ENCODE assay signal across 9 cellular contexts in genomic region chr9:33466565-33467495, GRCh38. TPM values are rescaled to one million over a fixed set of nuclear protein-coding genes. Genes with fewer than 3 reads are reported as not detected.
DNase-seq lines count a peak whose midpoint lies in the region; ATAC-seq and TF ChIP-seq lines count a peak whose summit lies in the region.
"Had no signal": no experiment of that assay in that cellular context is flagged by ENCODE, and none has a peak within 500 bp of the region (broad histone marks: within the 10 kb centered on the region; RNA-seq: fewer than 3 reads in every experiment).

No MANE protein-coding gene starts in this region.

- in situ Hi-C loops in G401 (cut with HindIII; ENCODE audit: low sequenced_read_pairs) = no loop called here

- H3K4me3 Mint-ChIP-seq in chondrocyte (ENCODE audit: unreplicated experiment) = no peak overlapping the region
- no peak overlapping the region for H3K4me3 Mint-ChIP-seq in memory B cell

- H3K4me1 Mint-ChIP-seq in chondrocyte (ENCODE audit: low read depth) (peaks cover 7% of the 10 kb centered on the region), memory B cell (no peaks in the 10 kb centered on the region)

- peaks cover 39% of the 10 kb centered on the region for H3K36me3 ChIP-seq in Karpas-422 (ENCODE audit: insufficient read depth, low read length)

- no peaks in the 10 kb centered on the region for H3K9me2 ChIP-seq in Karpas-422 (replicated peaks; ENCODE audit: insufficient read depth, low read length)

- no peaks in the 10 kb centered on the region for H3K27me3 Mint-ChIP-seq in chondrocyte (ENCODE audit: low read depth)
- no peaks in the 10 kb centered on the region for H3K27me3 Mint-ChIP-seq in memory B cell

- no peak overlapping the region for H3K4me3 ChIP-seq in Karpas-422 (ENCODE audit: low read length)

- TF ChIP-seq CTCF in chondrocyte (IDR thresholded peaks at IDR 0.05) = peak; percentile 91

- H3K27ac Mint-ChIP-seq in chondrocyte (ENCODE audit: unreplicated experiment) = no peak overlapping the region
- no peak overlapping the region for H3K27ac Mint-ChIP-seq in memory B cell

- DNase-seq in G401 (ENCODE audit: low spot score) (peak; percentile 57), Karpas-422 (peak; percentile 79), chondrocyte (ENCODE audit: low spot score) (peak; percentile 72), memory B cell (ENCODE audit: low spot score in 2 of 2) (peak; percentile 66 to 70), NCI-H1048 (lab: John Stamatoyannopoulos, UW) (no peak)
- peak; percentile 81 for DNase-seq in activated CD4-positive, alpha-beta T cell treated with anti-CD3 and anti-CD28 coated beads for 48 hours
- DNase-seq in stimulated activated CD8-positive, alpha-beta memory T cell treated with anti-CD3 and anti-CD28 coated beads, Interleukin-4, amount 100 ng/mL, for 48 hours = peak; percentile 88

- H2AFZ ChIP-seq in Karpas-422 (ENCODE audit: low read length) = no peak overlapping the region

- peaks cover 3% of the 10 kb centered on the region; the same call in 1 of the 2 replicates for H3K4me1 ChIP-seq in Karpas-422 (ENCODE audit: low read length)

- H3K79me2 ChIP-seq in Karpas-422 (ENCODE audit: low read length) = peaks cover 9% of the 10 kb centered on the region

- no peak overlapping the region for H3K4me2 ChIP-seq in Karpas-422 (ENCODE audit: low read depth, low read length, poor library complexity, severe bottlenecking)

- H3K36me3 Mint-ChIP-seq in chondrocyte (ENCODE audit: low read depth) (peaks cover 53% of the 10 kb centered on the region), memory B cell (peaks cover 29% of the 10 kb centered on the region)

- H3K9me3 Mint-ChIP-seq in chondrocyte (ENCODE audit: low read depth) (no peaks in the 10 kb centered on the region), memory B cell (no peaks in the 10 kb centered on the region)

- ATAC-seq in memory B cell (ENCODE audit: low read depth) (peak; percentile 69), GM18870 (IDR thresholded peaks at IDR 0.05; ENCODE audit: unreplicated experiment) (no peak)

- H3K9me3 ChIP-seq in Karpas-422 (ENCODE audit: low read length) = no peaks in the 10 kb centered on the region

- H4K20me1 ChIP-seq in Karpas-422 (ENCODE audit: insufficient read depth, low read depth, low read length) = 0 out of 2 replicates have a peak, but pooled peaks cover 5% of the 10 kb centered on the region

- H3K9ac ChIP-seq in Karpas-422 (ENCODE audit: low read length) = no peak overlapping the region

- H3K27me3 ChIP-seq in Karpas-422 (ENCODE audit: low read length) = no peaks in the 10 kb centered on the region

- no peak overlapping the region for H3K27ac ChIP-seq in Karpas-422 (ENCODE audit: low read length)

RNA-seq across cellular contexts. Expression of gene NOL6, which starts 6.9 kb away (rescaled TPM):
- total RNA-seq in G401 (2014; rRNA removed; shearing (Covaris generic)) = 21.8 and 33.8 TPM in 2 replicates
- total RNA-seq in Karpas-422 (2014; rRNA removed; shearing (Covaris generic); ENCODE audit: low replicate concordance) = 18.6 and 19.7 TPM in 2 replicates
- total RNA-seq in chondrocyte = 30.4 to 48.1 TPM (median 31.1 TPM) in 3 replicates

RNA-seq across cellular contexts. Expression of gene AQP3, which starts 19.4 kb away (rescaled TPM):
- total RNA-seq in G401 (2014; rRNA removed; shearing (Covaris generic)) = not detected in 2 replicates
- not detected in 2 replicates for total RNA-seq in Karpas-422 (2014; rRNA removed; shearing (Covaris generic); ENCODE audit: low replicate concordance)
- total RNA-seq in chondrocyte = 3.6 to 4.0 TPM (median 3.6 TPM) in 3 replicates

RNA-seq across cellular contexts. Expression of gene ANKRD18B, which starts 57.2 kb away (rescaled TPM):
- 3.2 and 20.1 TPM in 2 replicates for total RNA-seq in G401 (2014; rRNA removed; shearing (Covaris generic))
- not detected in 2 replicates for total RNA-seq in Karpas-422 (2014; rRNA removed; shearing (Covaris generic); ENCODE audit: low replicate concordance)
- 1.4 to 2.3 TPM (median 2.2 TPM) in 3 replicates for total RNA-seq in chondrocyte
- total RNA-seq: subcutaneous adipose tissue had no signal
